In the genomic region with DNA sequence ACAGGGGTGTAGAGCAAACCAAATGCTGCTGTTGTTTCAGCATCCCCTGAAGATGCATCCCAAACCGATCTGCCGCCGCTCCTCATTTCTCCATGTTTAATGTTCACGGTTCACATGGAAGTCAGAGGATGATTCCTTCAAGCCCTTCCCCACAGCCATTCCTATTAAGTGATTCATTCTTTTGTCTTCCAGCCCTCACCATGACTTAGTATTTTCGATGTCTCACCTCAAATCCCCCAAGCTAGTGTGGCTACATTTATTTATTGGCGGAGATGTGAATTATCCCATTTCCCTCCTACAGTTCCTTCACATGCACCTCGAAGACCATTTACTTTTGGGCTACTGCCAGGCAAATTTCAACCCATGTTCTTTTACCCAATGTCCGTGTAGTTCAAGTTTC, we compare ENCODE assay signal across 5 cellular contexts. TPM values are rescaled to one million over a fixed set of nuclear protein-coding genes. Genes with fewer than 3 reads are reported as not detected.
"Had no signal": no experiment of that assay in that cellular context is flagged by ENCODE, and none has a peak within 500 bp of the region (broad histone marks: within the 10 kb centered on the region; RNA-seq: fewer than 3 reads in every experiment).

A gene with protein sequence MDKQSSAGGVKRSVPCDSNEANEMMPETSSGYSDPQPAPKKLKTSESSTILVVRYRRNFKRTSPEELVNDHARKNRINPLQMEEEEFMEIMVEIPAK (minus strand): TSS at position 101 of the 400 bp plus-strand sequence. CDS start 334 bp downstream, outside the sequence.

RNA-seq across cellular contexts. Expression of the gene that starts here (rescaled TPM):
- total RNA-seq: HepG2, HT-29, IMR-90, K562 had no signal
- polyA plus RNA-seq: HepG2, IgD-negative memory B cell, IMR-90 had no signal
